In the genomic region with DNA sequence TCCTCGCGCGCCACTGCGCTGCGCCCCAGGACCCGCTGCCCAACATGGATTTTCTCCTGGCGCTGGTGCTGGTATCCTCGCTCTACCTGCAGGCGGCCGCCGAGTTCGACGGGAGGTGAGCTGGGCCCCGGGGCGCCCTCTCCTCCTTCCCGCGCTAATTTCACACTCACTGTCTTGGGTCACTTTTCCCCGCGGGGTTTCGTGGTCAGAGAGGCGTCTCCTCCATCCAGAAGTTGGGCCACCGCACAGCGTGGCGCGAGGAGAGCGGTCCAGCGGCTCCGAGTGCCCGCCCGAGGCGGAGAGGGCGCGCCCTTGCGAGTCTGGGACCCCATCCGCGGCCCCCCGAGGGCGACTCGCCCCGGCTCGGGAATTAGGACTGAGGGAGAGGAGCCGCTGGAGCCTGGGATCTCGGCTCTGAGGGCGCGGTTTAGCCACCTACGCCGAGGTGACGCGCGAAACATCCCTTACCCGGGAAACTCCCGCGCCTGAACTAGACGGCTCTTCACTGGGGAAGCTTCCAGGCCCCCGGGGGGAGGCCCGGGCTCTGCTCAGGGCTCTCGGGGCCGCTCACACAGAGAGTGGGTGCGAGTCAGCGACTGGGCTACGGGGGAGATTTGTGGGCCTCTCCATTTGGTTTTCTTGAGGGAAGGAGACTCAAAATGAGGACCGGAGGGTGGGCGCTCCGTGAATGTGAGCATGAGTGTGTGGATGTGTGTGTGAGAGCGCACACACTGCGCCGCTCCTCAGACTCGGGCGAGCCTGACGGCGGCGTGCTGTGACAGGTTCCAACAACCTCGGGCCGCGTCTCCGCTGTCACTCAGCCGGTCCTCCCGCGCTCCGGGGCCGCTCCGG, we compare ENCODE assay signal across 9 cellular contexts. TPM values are rescaled to one million over a fixed set of nuclear protein-coding genes. Genes with fewer than 3 reads are reported as not detected.
DNase-seq lines count a peak whose midpoint lies in the region; ATAC-seq, FAIRE-seq and TF ChIP-seq lines count a peak whose summit lies in the region.
"Had no signal": no experiment of that assay in that cellular context is flagged by ENCODE, and none has a peak within 500 bp of the region (broad histone marks: within the 10 kb centered on the region; RNA-seq: fewer than 3 reads in every experiment).

No MANE protein-coding gene starts in this region.

- H3K4me3 Mint-ChIP-seq in type B pancreatic cell: peak overlapping the region; percentile 87

- H3K27ac Mint-ChIP-seq in type B pancreatic cell: peak overlapping the region; percentile 43

- DNase-seq in NCI-H1092 treated with DMSO at 0.1 percent for 48 hours (lab: John Stamatoyannopoulos, UW) (peak; percentile 67), cardiac fibroblast (ENCODE audit: low read depth in 2 of 2) (peak; percentile 2 to 14), lung (ENCODE audit: low spot score) (peak; percentile 45), type B pancreatic cell (ENCODE audit: extremely low spot score, unreplicated experiment) (peak; percentile 71), urothelium cell line (ENCODE audit: low spot score) (no peak), SKM-1 treated with dmso at 0.1 percent for 144 hours (lab: John Stamatoyannopoulos, UW; ENCODE audit: unreplicated experiment) (no peak)

- no peak for TF ChIP-seq CTCF in cardiac fibroblast (IDR thresholded peaks at IDR 0.05; ENCODE audit: low read depth, low read length)
- no peak for TF ChIP-seq CTCF in lung (IDR thresholded peaks at IDR 0.05; ENCODE audit: control extremely low read depth, extremely low read depth)
- peak; percentile 38 for TF ChIP-seq CTCF in type B pancreatic cell (conservative IDR thresholded peaks at IDR 0.05)

- H3K4me1 Mint-ChIP-seq in type B pancreatic cell (ENCODE audit: unreplicated experiment): peaks cover 4% of the 10 kb centered on the region

- WGBS in lung, 2 donors: 1 to 2% methylated on average over 82 of the region's 82 CpGs

- no peak for FAIRE-seq in urothelium cell line (lab: Jason Lieb, UNC)

- peaks cover 93% of the 10 kb centered on the region for H3K27me3 Mint-ChIP-seq in type B pancreatic cell

- no peaks in the 10 kb centered on the region for H3K36me3 ChIP-seq in lung (ENCODE audit: control insufficient read depth in 2 of 2, insufficient read depth in 2 of 2, low read length in 2 of 2)
- H3K36me3 ChIP-seq: SJSA1 had no signal

- ATAC-seq in GM18502 (IDR thresholded peaks at IDR 0.05; ENCODE audit: poor library complexity, unreplicated experiment) (peak; percentile 54), GM21786 (IDR thresholded peaks at IDR 0.05; ENCODE audit: unreplicated experiment) (peak; percentile 41), lung (ENCODE audit: insufficient read depth, low FRiP score) (peak; percentile 49)

- no peaks in the 10 kb centered on the region for H3K27me3 ChIP-seq in lung (ENCODE audit: control insufficient read depth, insufficient read depth)

- H3K9me3 Mint-ChIP-seq in type B pancreatic cell: no peaks in the 10 kb centered on the region

- no peaks in the 10 kb centered on the region for H3K36me3 Mint-ChIP-seq in type B pancreatic cell

- peak overlapping the region in 1 of 2 donors; percentile 95 for H3K27ac ChIP-seq in lung (ENCODE audit: low read depth in 1 of 2, low read length in 1 of 2)
- H3K27ac ChIP-seq: SJSA1 had no signal

- peak overlapping the region in 1 of 2 donors; percentile 12 for H3K4me3 ChIP-seq in cardiac fibroblast (replicated peaks in 1 of 2; ENCODE audit: low read depth in 2 of 2, low read length in 2 of 2)
- peak overlapping the region; percentile 76 for H3K4me3 ChIP-seq in lung
- H3K4me3 ChIP-seq: SJSA1 had no signal

- peaks cover 0 to 4% of the 10 kb centered on the region in 2 donors for H3K4me1 ChIP-seq in lung (ENCODE audit: control insufficient read depth in 2 of 2, insufficient read depth in 2 of 2, low read length in 2 of 2)
- H3K4me1 ChIP-seq: SJSA1 had no signal

- no peaks in the 10 kb centered on the region for H3K9me3 ChIP-seq in lung (ENCODE audit: control insufficient read depth in 2 of 2, insufficient read depth in 1 of 2, low read length in 1 of 2)
- H3K9me3 ChIP-seq: SJSA1 had no signal

RNA-seq across cellular contexts. Expression of gene NPNT, which starts 0.6 kb away (rescaled TPM):
- total RNA-seq in lung: 100 to 1,000 TPM; 160 TPM
- 100 to 1,000 TPM in 1 of 2 donors, 10 to 100 TPM in 1; 41.0 to 140 TPM for polyA plus RNA-seq in lung
- total RNA-seq in type B pancreatic cell (ENCODE audit: low replicate concordance): 12.6 and 23.2 TPM in 2 replicates
- total RNA-seq: SJSA1 had no signal

Comparison
In these comparisons a context has a peak if more than half of its experiments do, and no peak if none do; other contexts are left out.
1. DNase-seq: peak in NCI-H1092 treated with DMSO at 0.1 percent for 48 hours (single experiment), cardiac fibroblast (2 of 2), lung (single experiment) and type B pancreatic cell (single experiment); none in urothelium cell line (single experiment) and SKM-1 treated with dmso at 0.1 percent for 144 hours (single experiment).
2. Peak in every context shown above with its lines, with median percentiles within 50 percentile points of each other: ATAC-seq.